Comparison of ENCODE assay signal across 8 cellular contexts in genomic region chr2:70993689-70993986, GRCh38. TPM values are rescaled to one million over a fixed set of nuclear protein-coding genes. Genes with fewer than 3 reads are reported as not detected.
DNase-seq lines count a peak whose midpoint lies in the region; ATAC-seq, FAIRE-seq and TF ChIP-seq lines count a peak whose summit lies in the region.

No MANE protein-coding gene starts in this region.

- DNase-seq in activated naive CD4-positive, alpha-beta T cell (lab: John Stamatoyannopoulos, UW): no peak
- DNase-seq in K562 (ENCODE audit: extremely low read depth in 1 of 4, low spot score in 3 of 4) (peak in 2 of 4 experiments; percentile 7 to 9), mesenchymal stem cell (no peak), upper lobe of right lung (no peak), NCI-H187 treated with DMSO at 0.1 percent for 48 hours (lab: John Stamatoyannopoulos, UW) (no peak)

- no peaks in the 10 kb centered on the region for H3K9me3 Mint-ChIP-seq in activated naive CD4-positive, alpha-beta T cell treated with anti-CD3 and anti-CD28 coated beads, Interleukin-2, amount 50 U/mL, for 24 hours

- H3K4ac ChIP-seq in mesenchymal stem cell (ENCODE audit: low read depth in 1 of 2, low read length in 2 of 2): no peak overlapping the region

- no peak overlapping the region for H2AK5ac ChIP-seq in mesenchymal stem cell (ENCODE audit: low read length, severe bottlenecking)

- H2BK12ac ChIP-seq in mesenchymal stem cell (ENCODE audit: low read length in 2 of 2): no peak overlapping the region

- no peaks in the 10 kb centered on the region for H3K27me3 Mint-ChIP-seq in activated naive CD4-positive, alpha-beta T cell treated with anti-CD3 and anti-CD28 coated beads, Interleukin-2, amount 50 U/mL, for 24 hours

- POLR2A ChIA-PET in K562 (lab: Yijun Ruan, JAX): no interaction called here

- H3K27ac ChIP-seq in K562 (ENCODE audit: extremely low read depth, low read depth, low read length) (peak overlapping the region; percentile 65; the same call in 2 of the 3 replicates), mesenchymal stem cell (ENCODE audit: low read length, poor library complexity, severe bottlenecking) (no peak overlapping the region), upper lobe of right lung (peak overlapping the region; percentile 88)

- no peak overlapping the region for H2BK5ac ChIP-seq in mesenchymal stem cell (ENCODE audit: low read depth, low read length, poor library complexity, severe bottlenecking)

- TF ChIP-seq CTCF in K562 (IDR thresholded peaks at IDR 0.05 in 2 of 3, conservative IDR thresholded peaks at IDR 0.05 in 1 of 3; ENCODE audit: insufficient read depth in 2 of 3, low read depth in 1 of 3, low read length in 3 of 3): no peak
- TF ChIP-seq CTCF in upper lobe of right lung (IDR thresholded peaks at IDR 0.05): no peak

- TF ChIP-seq RAD21 in K562 (CRISPR knock-in tag; conservative IDR thresholded peaks at IDR 0.05 in 1 of 2, IDR thresholded peaks at IDR 0.05 in 1 of 2): no peak

- CTCF ChIA-PET in K562 (lab: Yijun Ruan, JAX; ENCODE audit: low intra/inter-chr PET ratio): no interaction called here

- peak overlapping the region; percentile 76 to 99 for H3K9ac ChIP-seq in K562 (ENCODE audit: insufficient read depth in 1 of 2, low read depth in 2 of 2, low read length in 2 of 2)
- peak overlapping the region; percentile 92 for H3K9ac ChIP-seq in mesenchymal stem cell (ENCODE audit: low read length)

- peaks cover 9% of the 10 kb centered on the region; the same call in 1 of the 2 replicates for H4K20me1 ChIP-seq in K562 (replicated peaks; ENCODE audit: control insufficient read depth, insufficient read depth, low read length)

- H3K4me1 ChIP-seq in K562 (replicated peaks in 1 of 2; ENCODE audit: control insufficient read depth in 2 of 2, insufficient read depth in 2 of 2, low read length in 2 of 2) (peaks cover 12 to 22% of the 10 kb centered on the region in 2 experiments; a peak in 4 of 5 replicates), mesenchymal stem cell (ENCODE audit: control insufficient read depth, insufficient read depth, low read depth, low read length) (peaks cover 14% of the 10 kb centered on the region), upper lobe of right lung (peaks cover 14% of the 10 kb centered on the region)

- H2BK15ac ChIP-seq in mesenchymal stem cell (ENCODE audit: low read depth, poor library complexity, severe bottlenecking): no peak overlapping the region

- peaks cover 42% of the 10 kb centered on the region for H3K36me3 ChIP-seq in K562 (ENCODE audit: control insufficient read depth, insufficient read depth, low read length)
- peaks cover 29 to 33% of the 10 kb centered on the region in 2 experiments for H3K36me3 ChIP-seq in mesenchymal stem cell (ENCODE audit: control insufficient read depth in 1 of 2, insufficient read depth in 2 of 2, low read depth in 1 of 2, low read length in 2 of 2)
- peaks cover 34% of the 10 kb centered on the region for H3K36me3 ChIP-seq in upper lobe of right lung

- peaks cover 20% of the 10 kb centered on the region for H3K79me2 ChIP-seq in K562 (ENCODE audit: control insufficient read depth, insufficient read depth, low read length)

- H3K36me3 Mint-ChIP-seq in activated naive CD4-positive, alpha-beta T cell treated with anti-CD3 and anti-CD28 coated beads, Interleukin-2, amount 50 U/mL, for 24 hours: peaks cover 5% of the 10 kb centered on the region

- H3K27ac Mint-ChIP-seq in activated naive CD4-positive, alpha-beta T cell treated with anti-CD3 and anti-CD28 coated beads, Interleukin-2, amount 50 U/mL, for 24 hours: peak overlapping the region; percentile 99

- ATAC-seq in K562: no peak
- ATAC-seq in upper lobe of right lung: no peak
- ATAC-seq in HG02610 (IDR thresholded peaks at IDR 0.05; ENCODE audit: unreplicated experiment): no peak
- ATAC-seq in HG03342 (IDR thresholded peaks at IDR 0.05; ENCODE audit: unreplicated experiment): no peak

- BruUV-seq in K562 (replicated peaks; lab: Mats Ljungman, UMichigan): no TSS peak

- no peak for TF ChIP-seq EP300 in K562 (IDR thresholded peaks at IDR 0.05; ENCODE audit: low read length)

- peak overlapping the region; percentile 87 for H3K4me3 ChIP-seq in K562
- H3K4me3 ChIP-seq in mesenchymal stem cell (ENCODE audit: insufficient read depth in 1 of 2, low read depth in 1 of 2, low read length in 2 of 2): peak overlapping the region in 1 of 2 experiments; percentile 93
- H3K4me3 ChIP-seq in upper lobe of right lung: peak overlapping the region; percentile 96

- H3K4me3 Mint-ChIP-seq in activated naive CD4-positive, alpha-beta T cell treated with anti-CD3 and anti-CD28 coated beads, Interleukin-2, amount 50 U/mL, for 24 hours: peak overlapping the region; percentile 99

- in situ Hi-C loops in K562 (cut with MboI): no loop called here

- peaks cover 36% of the 10 kb centered on the region for H3K79me1 ChIP-seq in mesenchymal stem cell (replicated peaks; ENCODE audit: low read length, poor library complexity, severe bottlenecking)

- intact Hi-C loops in K562 (cut with micrococcal nuclease): loop anchor here (10.0 kb wide), 1 partner anchor 141 kb away; the partner anchor contains the start of genes MCEE and MPHOSPH10
- intact Hi-C loops in upper lobe of right lung (cut with DNase I): no loop called here

- H3K9me3 ChIP-seq in K562 (replicated peaks; ENCODE audit: control insufficient read depth, insufficient read depth, low read depth, low read length) (no peaks in the 10 kb centered on the region), mesenchymal stem cell (ENCODE audit: control insufficient read depth, low read length) (no peaks in the 10 kb centered on the region), upper lobe of right lung (no peaks in the 10 kb centered on the region)

- H4K91ac ChIP-seq in mesenchymal stem cell (ENCODE audit: low read length): no peak overlapping the region

- no peak for TF ChIP-seq POLR2A in K562 (conservative IDR thresholded peaks at IDR 0.05)

- no peak overlapping the region for H3K23ac ChIP-seq in mesenchymal stem cell (ENCODE audit: low read length in 2 of 2)

- no peak for FAIRE-seq in K562 (lab: Jason Lieb, UNC)

- no peak overlapping the region for H3K18ac ChIP-seq in mesenchymal stem cell (ENCODE audit: low read depth in 1 of 2, low read length in 2 of 2)

- H3K9me1 ChIP-seq in K562 (ENCODE audit: control insufficient read depth, insufficient read depth, low read length): no peaks in the 10 kb centered on the region

- H4K8ac ChIP-seq in mesenchymal stem cell (ENCODE audit: low read length): no peak overlapping the region

- H3K14ac ChIP-seq in mesenchymal stem cell (ENCODE audit: low read length in 2 of 2): no peak overlapping the region

- peak overlapping the region; percentile 89 for H3K4me2 ChIP-seq in K562 (ENCODE audit: insufficient read depth, low read length)
- peak overlapping the region; percentile 90 for H3K4me2 ChIP-seq in mesenchymal stem cell (ENCODE audit: low read length, poor library complexity, severe bottlenecking)

- no peak overlapping the region for H2BK120ac ChIP-seq in mesenchymal stem cell (ENCODE audit: low read depth, low read length)

- WGBS in K562 (ENCODE audit: insufficient coverage, low coverage, missing lambda C conversion rate): 4% methylated on average over 2 of the region's 2 CpGs
- WGBS in mesenchymal stem cell: 98% methylated on average over 2 of the region's 2 CpGs

- H2AFZ ChIP-seq in K562 (ENCODE audit: low read depth, low read length) (no peak overlapping the region), mesenchymal stem cell (ENCODE audit: low read depth, low read length) (no peak overlapping the region)

- H3K27me3 ChIP-seq in K562 (ENCODE audit: control insufficient read depth in 2 of 2, insufficient read depth in 2 of 2, low read length in 2 of 2): no peaks in the 10 kb centered on the region
- no peaks in the 10 kb centered on the region for H3K27me3 ChIP-seq in mesenchymal stem cell (ENCODE audit: control insufficient read depth in 1 of 2, insufficient read depth in 1 of 2, low read length in 2 of 2)
- no peaks in the 10 kb centered on the region for H3K27me3 ChIP-seq in upper lobe of right lung

- H3K4me1 Mint-ChIP-seq in activated naive CD4-positive, alpha-beta T cell treated with anti-CD3 and anti-CD28 coated beads, Interleukin-2, amount 50 U/mL, for 24 hours: peaks cover 32% of the 10 kb centered on the region

RNA-seq across cellular contexts. Expression of gene TEX261, which starts 1.0 kb away (rescaled TPM):
- total RNA-seq in K562 (2011; cell fraction: chromatin; rRNA removed; ENCODE audit: low replicate concordance): 56.1 and 63.4 TPM in 2 replicates
- 49.9 and 50.0 TPM in 2 replicates for total RNA-seq in K562 (2011; cell fraction: nucleolus; rRNA removed)
- 70.2 and 95.7 TPM in 2 replicates for total RNA-seq in K562 (2011; cell fraction: nucleoplasm; rRNA removed)
- total RNA-seq in K562 (2014; rRNA removed) (18.3 and 29.7 TPM in 2 replicates), K562 (2014; rRNA removed; fragmentation: Illumina TruSeq; extraction: Trizol) (44.2 and 46.1 TPM in 2 replicates), K562 (2015; rRNA removed; fragmentation: Illumina TruSeq; extraction: Trizol) (53.0 and 56.9 TPM in 2 replicates), K562 (2021) (55.3 and 60.4 TPM in 2 replicates), upper lobe of right lung (63.1 TPM)
- polyA plus RNA-seq in K562 (2011; rRNA removed) (50.1 and 99.5 TPM in 2 replicates), K562 (2014; fragmentation: Illumina TruSeq; extraction: Trizol) (99.5 and 110 TPM in 2 replicates), K562 (2014; fragmentation: Nextera tagmentation; extraction: Ambion mirVana) (10 to 100 TPM; 11.9 to 16.7 TPM), K562 (2014; rRNA removed) (51.9 and 64.0 TPM in 2 replicates)
- 71.7 and 115 TPM in 2 replicates for polyA plus RNA-seq in K562 (2011; cell fraction: cytosol; rRNA removed)
- polyA plus RNA-seq in K562 (2011; cell fraction: nucleus; rRNA removed): 67.7 and 143 TPM in 2 replicates
- polyA plus RNA-seq in K562 (2012): 57.6 and 58.8 TPM in 2 replicates
- polyA minus RNA-seq in K562 (2011; rRNA and poly(A)+ RNA removed): 27.1 and 69.7 TPM in 2 replicates
- 20.5 and 38.0 TPM in 2 replicates for polyA minus RNA-seq in K562 (2011; cell fraction: cytosol; rRNA and poly(A)+ RNA removed)
- 14.7 and 15.2 TPM in 2 replicates for polyA minus RNA-seq in K562 (2011; cell fraction: nucleus; rRNA and poly(A)+ RNA removed)
- 82.9 TPM for polyA plus RNA-seq in mesenchymal stem cell (2013, experiment 1 of 2)
- 81.2 TPM for polyA plus RNA-seq in mesenchymal stem cell (2013, experiment 2 of 2)

RNA-seq across cellular contexts. Expression of gene ANKRD53, which starts 15.2 kb away (rescaled TPM):
- not detected in 2 replicates for total RNA-seq in K562 (2011; cell fraction: chromatin; rRNA removed; ENCODE audit: low replicate concordance)
- total RNA-seq in K562 (2011; cell fraction: nucleolus; rRNA removed): 0.17 TPM in 1 of 2 replicates, not detected in the other
- not detected in 2 replicates for total RNA-seq in K562 (2011; cell fraction: nucleoplasm; rRNA removed)
- 0.20 TPM in 1 of 2 replicates, not detected in the other for total RNA-seq in K562 (2014; rRNA removed)
- not detected in 2 replicates for total RNA-seq in K562 (2014; rRNA removed; fragmentation: Illumina TruSeq; extraction: Trizol)
- not detected in 2 replicates for total RNA-seq in K562 (2015; rRNA removed; fragmentation: Illumina TruSeq; extraction: Trizol)
- total RNA-seq in K562 (2021): 0.18 TPM in 1 of 2 replicates, not detected in the other
- polyA plus RNA-seq in K562 (2011; rRNA removed): not detected in 2 replicates
- polyA plus RNA-seq in K562 (2011; cell fraction: cytosol; rRNA removed): not detected in 2 replicates
- polyA plus RNA-seq in K562 (2011; cell fraction: nucleus; rRNA removed): 0.07 and 0.10 TPM in 2 replicates
- not detected in 2 replicates for polyA plus RNA-seq in K562 (2012)
- polyA plus RNA-seq in K562 (2014; fragmentation: Illumina TruSeq; extraction: Trizol): not detected in 2 replicates
- not detected for polyA plus RNA-seq in K562 (2014; fragmentation: Nextera tagmentation; extraction: Ambion mirVana)
- polyA plus RNA-seq in K562 (2014; rRNA removed): not detected in 2 replicates
- polyA minus RNA-seq in K562 (2011; rRNA and poly(A)+ RNA removed): not detected in 2 replicates
- not detected in 2 replicates for polyA minus RNA-seq in K562 (2011; cell fraction: cytosol; rRNA and poly(A)+ RNA removed)
- not detected in 2 replicates for polyA minus RNA-seq in K562 (2011; cell fraction: nucleus; rRNA and poly(A)+ RNA removed)
- 2.6 TPM for polyA plus RNA-seq in mesenchymal stem cell (2013, experiment 1 of 2)
- 2.5 TPM for polyA plus RNA-seq in mesenchymal stem cell (2013, experiment 2 of 2)
- 0.38 TPM for total RNA-seq in upper lobe of right lung

RNA-seq across cellular contexts. Expression of gene ATP6V1B1, which starts 57.9 kb away (rescaled TPM):
- total RNA-seq in K562 (2011; cell fraction: chromatin; rRNA removed; ENCODE audit: low replicate concordance): not detected in 2 replicates
- not detected in 2 replicates for total RNA-seq in K562 (2011; cell fraction: nucleolus; rRNA removed)
- total RNA-seq in K562 (2011; cell fraction: nucleoplasm; rRNA removed): not detected in 2 replicates
- total RNA-seq in K562 (2014; rRNA removed): not detected in 2 replicates
- total RNA-seq in K562 (2014; rRNA removed; fragmentation: Illumina TruSeq; extraction: Trizol): not detected in 2 replicates
- total RNA-seq in K562 (2015; rRNA removed; fragmentation: Illumina TruSeq; extraction: Trizol): not detected in 2 replicates
- not detected in 2 replicates for total RNA-seq in K562 (2021)
- not detected in 2 replicates for polyA plus RNA-seq in K562 (2011; rRNA removed)
- polyA plus RNA-seq in K562 (2011; cell fraction: cytosol; rRNA removed): not detected in 2 replicates
- not detected in 2 replicates for polyA plus RNA-seq in K562 (2011; cell fraction: nucleus; rRNA removed)
- not detected in 2 replicates for polyA plus RNA-seq in K562 (2012)
- not detected in 2 replicates for polyA plus RNA-seq in K562 (2014; fragmentation: Illumina TruSeq; extraction: Trizol)
- not detected for polyA plus RNA-seq in K562 (2014; fragmentation: Nextera tagmentation; extraction: Ambion mirVana)
- not detected in 2 replicates for polyA plus RNA-seq in K562 (2014; rRNA removed)
- not detected in 2 replicates for polyA minus RNA-seq in K562 (2011; rRNA and poly(A)+ RNA removed)
- polyA minus RNA-seq in K562 (2011; cell fraction: cytosol; rRNA and poly(A)+ RNA removed): not detected in 2 replicates
- not detected in 2 replicates for polyA minus RNA-seq in K562 (2011; cell fraction: nucleus; rRNA and poly(A)+ RNA removed)
- polyA plus RNA-seq in mesenchymal stem cell (2013, experiment 1 of 2): not detected
- 0.10 TPM for polyA plus RNA-seq in mesenchymal stem cell (2013, experiment 2 of 2)
- total RNA-seq in upper lobe of right lung: 2.1 TPM
